In the genomic region with DNA sequence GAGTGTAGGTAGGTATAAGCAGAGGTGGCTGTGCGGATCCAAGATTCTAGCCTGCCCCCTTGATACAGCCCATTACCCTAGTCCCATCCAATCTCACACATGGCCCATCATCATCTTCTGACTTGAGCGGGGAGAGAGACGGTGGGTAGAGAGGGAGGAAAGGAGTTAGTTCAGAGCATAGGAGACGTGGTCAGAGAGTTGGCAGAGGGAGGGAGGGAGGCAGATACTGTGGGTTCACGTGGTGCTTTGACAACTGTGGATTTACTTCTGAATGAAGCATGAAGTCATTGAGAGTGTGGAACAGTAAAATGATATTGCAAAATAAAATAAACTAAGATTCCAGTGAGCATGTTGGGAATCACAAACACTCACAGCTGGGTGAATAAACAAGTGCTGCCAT, we compare ENCODE assay signal across 27 cellular contexts. TPM values are rescaled to one million over a fixed set of nuclear protein-coding genes. Genes with fewer than 3 reads are reported as not detected.
"Had no signal": no experiment of that assay in that cellular context is flagged by ENCODE, and none has a peak within 500 bp of the region (broad histone marks: within the 10 kb centered on the region; RNA-seq: fewer than 3 reads in every experiment).

No MANE protein-coding gene starts in this region.

- H3K27me3 Mint-ChIP-seq: activated B cell treated with CpG ODN at 0.5 μM for 24 hours; activated CD4-positive, alpha-beta memory T cell treated with anti-CD3 and anti-CD28 coated beads for 36 hours; activated CD4-positive, alpha-beta T cell treated with anti-CD3 and anti-CD28 coated beads for 36 hours had no signal

- H3K27me3 ChIP-seq: vagina had no signal

- H3K4me1 Mint-ChIP-seq: mesothelial cell of epicardium had no signal

- H3K9me3 Mint-ChIP-seq: activated B cell treated with CpG ODN at 0.5 μM for 24 hours; activated CD4-positive, alpha-beta memory T cell treated with anti-CD3 and anti-CD28 coated beads for 36 hours; activated naive CD4-positive, alpha-beta T cell treated with anti-CD3 and anti-CD28 coated beads for 36 hours; brain; mesothelial cell of epicardium; natural killer cell; type B pancreatic cell had no signal

- H3K36me3 ChIP-seq: gastrocnemius medialis, sigmoid colon, thoracic aorta, vagina had no signal

- H3K36me3 Mint-ChIP-seq: activated CD4-positive, alpha-beta memory T cell treated with anti-CD3 and anti-CD28 coated beads for 36 hours; brain; mesothelial cell of epicardium; natural killer cell; type B pancreatic cell had no signal

- H3K27ac ChIP-seq: gastrocnemius medialis, sigmoid colon, thoracic aorta, vagina had no signal

- H3K9me3 ChIP-seq: gastrocnemius medialis, sigmoid colon, thoracic aorta, vagina had no signal

- ATAC-seq: activated CD4-positive, alpha-beta T cell treated with anti-CD3 and anti-CD28 coated beads for 36 hours; gastrocnemius medialis; left ventricle myocardium superior; natural killer cell had no signal

- H3K4me3 Mint-ChIP-seq: activated CD4-positive, alpha-beta memory T cell treated with anti-CD3 and anti-CD28 coated beads for 36 hours; activated CD4-positive, alpha-beta T cell treated with anti-CD3 and anti-CD28 coated beads for 36 hours; activated naive CD4-positive, alpha-beta T cell treated with anti-CD3 and anti-CD28 coated beads for 36 hours; brain; mesothelial cell of epicardium; natural killer cell; type B pancreatic cell had no signal

- DNase-seq: activated B cell treated with CpG ODN at 0.5 μM for 24 hours; activated CD4-positive, alpha-beta memory T cell treated with anti-CD3 and anti-CD28 coated beads for 36 hours; activated CD4-positive, alpha-beta T cell treated with anti-CD3 and anti-CD28 coated beads for 36 hours; activated effector memory CD4-positive, alpha-beta T cell treated with Interleukin-2 at 50 U/mL for 16 hours; activated naive CD4-positive, alpha-beta T cell treated with anti-CD3 and anti-CD28 coated beads for 36 hours; activated T-cell treated with anti-CD3 and anti-CD28 coated beads, Interleukin-2, amount 50 U/mL, for 48 hours; aorta; gastrocnemius medialis; hypothalamus; left ventricle myocardium superior; mammary epithelial cell; natural killer cell; retina; sigmoid colon; stimulated activated CD4-positive, alpha-beta T cell treated with anti-CD3 and anti-CD28 coated beads, Interleukin-4, amount 100 ng/mL, for 1 hour; stimulated activated naive CD4-positive, alpha-beta T cell treated with Interleukin-2 at 50 U/mL for 16 hours; T-helper 9 cell had no signal

- H3K27ac Mint-ChIP-seq: activated B cell treated with CpG ODN at 0.5 μM for 24 hours; activated CD4-positive, alpha-beta memory T cell treated with anti-CD3 and anti-CD28 coated beads for 36 hours; activated CD4-positive, alpha-beta T cell treated with anti-CD3 and anti-CD28 coated beads for 36 hours; activated naive CD4-positive, alpha-beta T cell treated with anti-CD3 and anti-CD28 coated beads for 36 hours; brain; mesothelial cell of epicardium; natural killer cell; type B pancreatic cell had no signal

- H3K4me1 ChIP-seq: gastrocnemius medialis, sigmoid colon, vagina had no signal

- H3K4me3 ChIP-seq: gastrocnemius medialis, sigmoid colon, thoracic aorta, vagina had no signal

RNA-seq across cellular contexts. Expression of gene VPREB1, which starts 31.4 kb away (rescaled TPM):
- total RNA-seq: activated B cell treated with CpG ODN at 0.5 μM for 24 hours; activated CD4-positive, alpha-beta memory T cell treated with anti-CD3 and anti-CD28 coated beads for 36 hours; activated CD4-positive, alpha-beta T cell treated with anti-CD3 and anti-CD28 coated beads for 36 hours; activated naive CD4-positive, alpha-beta T cell treated with anti-CD3 and anti-CD28 coated beads for 36 hours; aorta; cardiac septum; chondrocyte; epithelial cell of proximal tubule; gastrocnemius medialis; left ventricle myocardium superior; mammary epithelial cell; mesothelial cell of epicardium; natural killer cell; osteoblast; posterior vena cava; sigmoid colon; thoracic aorta; vagina had no signal
- polyA plus RNA-seq: aorta, mammary epithelial cell had no signal
